8 cellular contexts compared by ENCODE assay signal in genomic region chr4:47913328-47913727, GRCh38. TPM values are rescaled to one million over a fixed set of nuclear protein-coding genes. Genes with fewer than 3 reads are reported as not detected.
DNase-seq lines count a peak whose midpoint lies in the region; ATAC-seq and TF ChIP-seq lines count a peak whose summit lies in the region.

No MANE protein-coding gene starts in this region.

- H3K27ac Mint-ChIP-seq in activated CD8-positive, alpha-beta T cell treated with anti-CD3 and anti-CD28 coated beads for 36 hours, result peak overlapping the region; percentile 97

- H3K27me3 ChIP-seq in right atrium auricular region, result no peaks in the 10 kb centered on the region
- no peaks in the 10 kb centered on the region for H3K27me3 ChIP-seq in stomach smooth muscle (ENCODE audit: control insufficient read depth in 1 of 2, insufficient read depth in 2 of 2, low read length in 2 of 2)

- H3K9me3 Mint-ChIP-seq in activated CD8-positive, alpha-beta T cell treated with anti-CD3 and anti-CD28 coated beads for 36 hours, result peaks cover 4% of the 10 kb centered on the region

- peak overlapping the region; percentile 84 to 89 for H3K9ac ChIP-seq in stomach smooth muscle (ENCODE audit: low read length in 2 of 2)

- peak overlapping the region; percentile 84 for H3K4me3 Mint-ChIP-seq in activated CD8-positive, alpha-beta T cell treated with anti-CD3 and anti-CD28 coated beads for 36 hours

- intact Hi-C loops in left ventricle myocardium superior (cut with micrococcal nuclease), result no loop called here
- intact Hi-C loops in activated CD8-positive, alpha-beta T cell treated with anti-CD3 and anti-CD28 coated beads for 36 hours (cut with micrococcal nuclease), result no loop called here

- CTCF ChIA-PET in activated CD8-positive, alpha-beta T cell treated with anti-CD3 and anti-CD28 coated beads for 36 hours (lab: Charles Lee), result interaction anchor here (0.8 kb wide), 1 partner anchor 18 kb away, joined by 3 read pairs; no protein-coding TSS in a partner anchor

- peaks cover 36% of the 10 kb centered on the region for H3K4me1 Mint-ChIP-seq in activated CD8-positive, alpha-beta T cell treated with anti-CD3 and anti-CD28 coated beads for 36 hours (ENCODE audit: low read depth)

- DNase-seq in right atrium auricular region (ENCODE audit: low spot score) (no peak), left ventricle myocardium superior (no peak), GF-D8 (lab: John Stamatoyannopoulos, UW) (no peak)
- DNase-seq in activated CD8-positive, alpha-beta T cell treated with anti-CD3 and anti-CD28 coated beads for 36 hours, result no peak

- H3K9me3 ChIP-seq in right atrium auricular region (no peaks in the 10 kb centered on the region), iPS-18c (ENCODE audit: control insufficient read depth, insufficient read depth, low read length) (no peaks in the 10 kb centered on the region), stomach smooth muscle (ENCODE audit: control insufficient read depth in 2 of 2, low read length in 2 of 2) (no peaks in the 10 kb centered on the region)

- peaks cover 0 to 20% of the 10 kb centered on the region in 2 donors for H3K4me1 ChIP-seq in right atrium auricular region
- H3K4me1 ChIP-seq in stomach smooth muscle (ENCODE audit: control insufficient read depth, insufficient read depth, low read length), result peaks cover 6% of the 10 kb centered on the region

- no peak for TF ChIP-seq CTCF in right atrium auricular region (IDR thresholded peaks at IDR 0.05)
- TF ChIP-seq CTCF in activated CD8-positive, alpha-beta T cell treated with anti-CD3 and anti-CD28 coated beads for 36 hours (IDR thresholded peaks at IDR 0.05), result no peak

- peaks cover 34% of the 10 kb centered on the region for H3K36me3 Mint-ChIP-seq in activated CD8-positive, alpha-beta T cell treated with anti-CD3 and anti-CD28 coated beads for 36 hours (ENCODE audit: low read depth)

- peaks cover 8% of the 10 kb centered on the region for H3K36me3 ChIP-seq in right atrium auricular region
- H3K36me3 ChIP-seq in stomach smooth muscle (ENCODE audit: control insufficient read depth in 2 of 2, insufficient read depth in 2 of 2, low read length in 2 of 2), result peaks cover 0 to under 1% of the 10 kb centered on the region in 2 donors

- H3K4me3 ChIP-seq in right atrium auricular region, result peak overlapping the region; percentile 64 to 93
- H3K4me3 ChIP-seq in iPS-18c (ENCODE audit: insufficient read depth, low read depth, low read length), result peak overlapping the region; percentile 98
- H3K4me3 ChIP-seq in stomach smooth muscle (ENCODE audit: low read length in 2 of 2), result peak overlapping the region; percentile 93 to 94

- ATAC-seq in left ventricle myocardium superior (no peak), HG03095 (IDR thresholded peaks at IDR 0.05; ENCODE audit: unreplicated experiment) (no peak), GM19397 (IDR thresholded peaks at IDR 0.05; ENCODE audit: unreplicated experiment) (no peak)
- ATAC-seq in activated CD8-positive, alpha-beta T cell treated with anti-CD3 and anti-CD28 coated beads for 36 hours, result no peak

- POLR2A ChIA-PET in activated CD8-positive, alpha-beta T cell treated with anti-CD3 and anti-CD28 coated beads for 36 hours (lab: Charles Lee), result interaction anchor here (1.0 to 2.2 kb wide), 2 partner anchors 10 to 19 kb away, joined by 3 to 6 read pairs; no protein-coding TSS in a partner anchor

- H3K27me3 Mint-ChIP-seq in activated CD8-positive, alpha-beta T cell treated with anti-CD3 and anti-CD28 coated beads for 36 hours, result no peaks in the 10 kb centered on the region

- H3K27ac ChIP-seq in right atrium auricular region (peak overlapping the region in 1 of 2 donors; percentile 77), stomach smooth muscle (ENCODE audit: low read length) (no peak overlapping the region)

RNA-seq across cellular contexts. Expression of gene NFXL1, which starts 1.1 kb away (rescaled TPM):
- total RNA-seq in right atrium auricular region, result 1 to 10 TPM; 6.2 to 8.3 TPM
- 4.5 TPM for total RNA-seq in left ventricle myocardium superior
- total RNA-seq in activated CD8-positive, alpha-beta T cell treated with anti-CD3 and anti-CD28 coated beads for 36 hours, result 10 to 100 TPM; 14.0 to 14.5 TPM
